ENCODE assay signal across 8 cellular contexts in the genomic region with DNA sequence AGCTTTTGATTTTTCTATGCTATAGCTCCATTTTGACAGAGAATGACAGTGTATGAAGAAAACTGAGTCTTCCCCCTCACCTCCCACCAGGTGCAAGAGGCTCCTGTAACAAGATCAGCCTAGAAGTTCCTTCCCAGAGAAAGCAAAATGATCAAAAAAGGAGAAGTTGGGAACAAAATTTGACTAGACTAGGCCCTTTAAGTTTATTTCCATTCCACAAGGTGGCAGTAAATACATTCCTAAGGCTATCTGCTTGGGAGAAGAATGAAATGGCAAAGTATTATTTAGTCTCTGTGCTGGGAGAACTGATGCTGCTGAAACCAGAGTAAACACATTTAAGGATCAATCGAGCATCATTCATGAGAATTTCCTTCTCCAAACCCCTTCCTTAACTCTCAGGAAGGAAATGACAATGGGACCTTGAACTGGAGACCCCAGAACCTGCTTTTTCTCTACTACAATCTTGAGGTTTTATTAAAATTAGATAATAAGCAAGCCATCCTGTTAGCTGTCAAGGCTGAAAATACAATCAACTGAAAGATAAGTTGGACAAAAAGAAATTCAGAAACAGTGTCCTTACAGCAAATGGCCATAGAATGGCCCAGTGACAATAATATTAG.
A peak's percentile ranks its signal among the peaks of the same experiment; 100 is the strongest.
DNase-seq lines count a peak whose midpoint lies in the region; TF ChIP-seq lines count a peak whose summit lies in the region.
"Had no signal": no experiment of that assay in that cellular context is flagged by ENCODE, and none has a peak within 500 bp of the region (broad histone marks: within the 10 kb centered on the region; RNA-seq: fewer than 3 reads in every experiment).

No MANE protein-coding gene starts in this region.

- no peak overlapping the region for H3K27ac ChIP-seq in thyroid gland

- H3K36me3 Mint-ChIP-seq in activated naive CD4-positive, alpha-beta T cell treated with anti-CD3 and anti-CD28 coated beads for 36 hours (ENCODE audit: low read depth): no peaks in the 10 kb centered on the region

- DNase-seq in GM10266 (ENCODE audit: extremely low spot score) (peak; percentile 28), NAMALWA (ENCODE audit: low spot score) (peak; percentile 51), amniotic stem cell (lab: John Stamatoyannopoulos, UW) (peak; percentile 68), hepatic stellate cell (ENCODE audit: low spot score) (peak; percentile 35), thyroid gland (no peak)
- no peak for DNase-seq in stimulated activated CD4-positive, alpha-beta T cell treated with anti-CD3 and anti-CD28 coated beads, Interleukin-2, amount 100 ng/mL, for 48 hours
- DNase-seq in activated naive CD4-positive, alpha-beta T cell treated with anti-CD3 and anti-CD28 coated beads for 36 hours: no peak

- 0 to 3% methylated on average over 1 of the region's 1 CpG for WGBS in thyroid gland, 2 donors

- no peaks in the 10 kb centered on the region for H3K27me3 Mint-ChIP-seq in activated naive CD4-positive, alpha-beta T cell treated with anti-CD3 and anti-CD28 coated beads for 36 hours (ENCODE audit: low read depth)

- H3K9me3 Mint-ChIP-seq in activated naive CD4-positive, alpha-beta T cell treated with anti-CD3 and anti-CD28 coated beads for 36 hours: no peaks in the 10 kb centered on the region

- H3K27ac Mint-ChIP-seq in activated naive CD4-positive, alpha-beta T cell treated with anti-CD3 and anti-CD28 coated beads for 36 hours: no peak overlapping the region

- TF ChIP-seq CTCF in GM10266 (IDR thresholded peaks at IDR 0.05; ENCODE audit: control insufficient read depth, insufficient read depth, low read depth, missing control alignments) (peak; percentile 39), thyroid gland (IDR thresholded peaks at IDR 0.05) (peak in 4 of 6 experiments; percentile 43 to 72 (median 70))

- H3K4me3 Mint-ChIP-seq in activated naive CD4-positive, alpha-beta T cell treated with anti-CD3 and anti-CD28 coated beads for 36 hours: no peak overlapping the region

- H3K4me1 ChIP-seq in thyroid gland: no peaks in the 10 kb centered on the region

- intact Hi-C loops in thyroid gland (cut with DNase I): loop anchor here (5.0 kb wide), 1 partner anchor 835 kb away; no protein-coding TSS in a partner anchor
- intact Hi-C loops in activated naive CD4-positive, alpha-beta T cell treated with anti-CD3 and anti-CD28 coated beads for 36 hours (cut with micrococcal nuclease): loop anchor here (1.0 to 10.0 kb wide), 3 partner anchors 460 to 1177 kb away; a partner anchor contains a TSS

- H3K27me3 ChIP-seq in thyroid gland: no peaks in the 10 kb centered on the region

- CTCF ChIA-PET in activated naive CD4-positive, alpha-beta T cell treated with anti-CD3 and anti-CD28 coated beads for 36 hours (lab: Charles Lee): interaction anchor here (1.0 kb wide), 1 partner anchor 458 kb away, joined by 3 read pairs; no protein-coding TSS in a partner anchor

- no peaks in the 10 kb centered on the region for H3K9me3 ChIP-seq in thyroid gland

- H3K4me1 Mint-ChIP-seq in activated naive CD4-positive, alpha-beta T cell treated with anti-CD3 and anti-CD28 coated beads for 36 hours (ENCODE audit: low read depth): peaks cover 2% of the 10 kb centered on the region

- no peak overlapping the region for H3K4me3 ChIP-seq in thyroid gland (replicated peaks in 1 of 3)
- H3K4me3 ChIP-seq: skin epidermis had no signal

- no peaks in the 10 kb centered on the region for H3K36me3 ChIP-seq in thyroid gland

- no peak for TF ChIP-seq POLR2A in thyroid gland (IDR thresholded peaks at IDR 0.05)

Comparison
In these comparisons a context has a peak if more than half of its experiments do, and no peak if none do; other contexts are left out.
1. DNase-seq: peak in GM10266 (single experiment), NAMALWA (single experiment), amniotic stem cell (single experiment) and hepatic stellate cell (single experiment); none in thyroid gland (0 of 2), stimulated activated CD4-positive, alpha-beta T cell treated with anti-CD3 and anti-CD28 coated beads, Interleukin-2, amount 100 ng/mL, for 48 hours (0 of 2) and activated naive CD4-positive, alpha-beta T cell treated with anti-CD3 and anti-CD28 coated beads for 36 hours (single experiment).